In the genomic region with DNA sequence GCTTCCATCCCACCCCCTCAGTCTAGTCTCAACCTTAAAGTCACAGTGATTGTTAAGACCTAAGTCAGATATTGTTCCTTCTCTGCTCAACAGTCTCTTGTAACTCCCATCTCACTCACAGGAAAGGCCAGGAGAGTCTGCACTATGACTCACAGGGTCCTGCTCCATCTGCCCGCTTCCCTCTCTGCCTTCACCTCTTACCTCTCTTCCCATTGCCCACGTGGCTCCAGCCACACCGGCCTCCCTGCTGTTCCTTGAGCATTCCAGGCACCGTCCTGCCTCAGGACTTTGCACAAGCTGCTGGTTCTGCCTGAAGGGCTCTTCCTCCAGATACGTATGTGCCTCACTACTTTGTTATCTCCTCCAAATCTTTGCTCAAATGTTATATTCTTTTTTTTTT, we compare ENCODE assay signal across 8 cellular contexts. TPM values are rescaled to one million over a fixed set of nuclear protein-coding genes. Genes with fewer than 3 reads are reported as not detected.
"Had no signal": no experiment of that assay in that cellular context is flagged by ENCODE, and none has a peak within 500 bp of the region (broad histone marks: within the 10 kb centered on the region; RNA-seq: fewer than 3 reads in every experiment).

No MANE protein-coding gene starts in this region.

RNA-seq across cellular contexts. Expression of gene GPR32, which starts 3.0 kb away (rescaled TPM):
- total RNA-seq: activated CD8-positive, alpha-beta T cell treated with anti-CD3 and anti-CD28 coated beads, Interleukin-2, amount 10 ng/mL, durations not matched to agents 7 days and 5 days; activated naive CD8-positive, alpha-beta T cell treated with anti-CD3 and anti-CD28 coated beads, Interleukin-2, amount 10 ng/mL, durations not matched to agents 7 days and 5 days; adrenal gland; breast epithelium; cerebellum; PC-9; Right ventricle myocardium inferior; RPMI7951 had no signal
- polyA plus RNA-seq: adrenal gland had no signal

RNA-seq across cellular contexts. Expression of gene ACP4, which starts 23.0 kb away (rescaled TPM):
- total RNA-seq: activated CD8-positive, alpha-beta T cell treated with anti-CD3 and anti-CD28 coated beads, Interleukin-2, amount 10 ng/mL, durations not matched to agents 7 days and 5 days; activated naive CD8-positive, alpha-beta T cell treated with anti-CD3 and anti-CD28 coated beads, Interleukin-2, amount 10 ng/mL, durations not matched to agents 7 days and 5 days; adrenal gland; breast epithelium; cerebellum; PC-9; Right ventricle myocardium inferior; RPMI7951 had no signal
- polyA plus RNA-seq: adrenal gland had no signal

RNA-seq across cellular contexts. Expression of gene CLEC11A, which starts 44.1 kb away (rescaled TPM):
- total RNA-seq: PC-9 had no signal

RNA-seq across cellular contexts. Expression of gene SHANK1, which starts 47.7 kb away (rescaled TPM):
- total RNA-seq: activated CD8-positive, alpha-beta T cell treated with anti-CD3 and anti-CD28 coated beads, Interleukin-2, amount 10 ng/mL, durations not matched to agents 7 days and 5 days; activated naive CD8-positive, alpha-beta T cell treated with anti-CD3 and anti-CD28 coated beads, Interleukin-2, amount 10 ng/mL, durations not matched to agents 7 days and 5 days; PC-9 had no signal

RNA-seq across cellular contexts. Expression of gene KLK1, which starts 56.3 kb away (rescaled TPM):
- total RNA-seq: cerebellum, PC-9, RPMI7951 had no signal
